Comparison of ENCODE assay signal across 21 cellular contexts in genomic region chr9:68898781-68899439, GRCh38.
DNase-seq lines count a peak whose midpoint lies in the region; ATAC-seq and TF ChIP-seq lines count a peak whose summit lies in the region.
"Had no signal": no experiment of that assay in that cellular context is flagged by ENCODE, and none has a peak within 500 bp of the region (broad histone marks: within the 10 kb centered on the region; RNA-seq: fewer than 3 reads in every experiment).

No MANE protein-coding gene starts in this region.

- DNase-seq in CD4-positive, alpha-beta memory T cell: no peak
- DNase-seq in NCI-H69 (lab: John Stamatoyannopoulos, UW) (peak; percentile 10), memory B cell (ENCODE audit: low spot score in 2 of 2) (no peak), SK-N-SH (no peak), gastrocnemius medialis (no peak)
- DNase-seq in activated CD8-positive, alpha-beta T cell treated with anti-CD3 and anti-CD28 coated beads for 36 hours: no peak
- no peak for DNase-seq in activated T-cell treated with anti-CD3 and anti-CD28 coated beads, Interleukin-2, amount 50 U/mL, for 72 hours
- DNase-seq: activated naive CD8-positive, alpha-beta T cell treated with anti-CD3 and anti-CD28 coated beads for 36 hours; central memory CD4-positive, alpha-beta T cell; DMS153; GOT3; kidney; NCI-H446; spleen; stimulated activated CD4-positive, alpha-beta T cell treated with anti-CD3 and anti-CD28 coated beads, Interleukin-2, amount 100 ng/mL, for 48 hours; stimulated activated naive CD4-positive, alpha-beta T cell treated with Interleukin-2 at 50 U/mL for 16 hours had no signal

- H3K4me1 ChIP-seq in BLaER1: peaks cover 54% of the 10 kb centered on the region
- peaks cover 33% of the 10 kb centered on the region for H3K4me1 ChIP-seq in CD4-positive, alpha-beta memory T cell (ENCODE audit: insufficient read depth, low read length)
- no peaks in the 10 kb centered on the region for H3K4me1 ChIP-seq in SK-N-SH (ENCODE audit: control insufficient read depth in 1 of 2, insufficient read depth in 2 of 2, low read depth in 1 of 2, low read length in 1 of 2)
- peaks cover 0 to 2% of the 10 kb centered on the region in 2 donors for H3K4me1 ChIP-seq in gastrocnemius medialis

- no peak for ATAC-seq in memory B cell (ENCODE audit: low read depth)
- no peak for ATAC-seq in gastrocnemius medialis
- ATAC-seq in activated CD8-positive, alpha-beta T cell treated with anti-CD3 and anti-CD28 coated beads for 36 hours: no peak
- ATAC-seq in activated T-cell treated with anti-CD3 and anti-CD28 coated beads, Interleukin-2, amount 50 U/mL, for 72 hours (replicated peaks in 1 of 2): no peak

- CTCF ChIA-PET in CD4-positive, alpha-beta memory T cell (lab: Charles Lee; ENCODE audit: partially characterized antibody): no interaction called here
- CTCF ChIA-PET in SK-N-SH (lab: Yijun Ruan, JAX): no interaction called here
- CTCF ChIA-PET in activated CD8-positive, alpha-beta T cell treated with anti-CD3 and anti-CD28 coated beads for 36 hours (lab: Charles Lee): no interaction called here

- no peak for TF ChIP-seq EP300 in SK-N-SH (IDR thresholded peaks at IDR 0.05; ENCODE audit: borderline replicate concordance in 1 of 2, low read depth in 1 of 2, low read length in 1 of 2)

- intact Hi-C loops in CD4-positive, alpha-beta memory T cell (cut with micrococcal nuclease): loop anchor here (5.0 kb wide), 1 partner anchor 117 kb away; a partner anchor contains a TSS
- intact Hi-C loops in gastrocnemius medialis (cut with DNase I; ENCODE audit: low total_unique reads): no loop called here
- intact Hi-C loops in activated CD8-positive, alpha-beta T cell treated with anti-CD3 and anti-CD28 coated beads for 36 hours (cut with micrococcal nuclease): no loop called here

- no peaks in the 10 kb centered on the region for H4K20me1 ChIP-seq in BLaER1
- no peaks in the 10 kb centered on the region for H4K20me1 ChIP-seq in SK-N-SH (ENCODE audit: insufficient read depth)

- no peaks in the 10 kb centered on the region for H3K79me2 ChIP-seq in SK-N-SH (ENCODE audit: insufficient read depth)

- no peaks in the 10 kb centered on the region for H3K27me3 ChIP-seq in BLaER1
- no peaks in the 10 kb centered on the region for H3K27me3 ChIP-seq in CD4-positive, alpha-beta memory T cell (ENCODE audit: insufficient read depth, low read length)
- H3K27me3 ChIP-seq in SK-N-SH (ENCODE audit: insufficient read depth): 0 out of 2 replicates have a peak, but pooled peaks cover 5% of the 10 kb centered on the region
- no peaks in the 10 kb centered on the region for H3K27me3 ChIP-seq in gastrocnemius medialis
- H3K27me3 ChIP-seq: dorsolateral prefrontal cortex, spleen, tibial nerve had no signal

- no peaks in the 10 kb centered on the region for H3K9me3 Mint-ChIP-seq in CD4-positive, alpha-beta memory T cell
- no peaks in the 10 kb centered on the region for H3K9me3 Mint-ChIP-seq in memory B cell
- no peaks in the 10 kb centered on the region for H3K9me3 Mint-ChIP-seq in activated CD8-positive, alpha-beta T cell treated with anti-CD3 and anti-CD28 coated beads for 36 hours
- H3K9me3 Mint-ChIP-seq in activated T-cell treated with anti-CD3 and anti-CD28 coated beads, Interleukin-2, amount 50 U/mL, for 72 hours: no peaks in the 10 kb centered on the region
- H3K9me3 Mint-ChIP-seq: activated naive CD8-positive, alpha-beta T cell treated with anti-CD3 and anti-CD28 coated beads for 36 hours; T-helper 2 cell treated with Interferon-gamma antibody and Interleukin-4, amounts not matched to agents 5 μg/mL and 100 μg/mL, for 36 hours had no signal

- H3K4me1 Mint-ChIP-seq in CD4-positive, alpha-beta memory T cell: peaks cover 25 to 40% (median 33%) of the 10 kb centered on the region in 4 donors
- H3K4me1 Mint-ChIP-seq in memory B cell: peaks cover 43% of the 10 kb centered on the region
- peaks cover 26% of the 10 kb centered on the region for H3K4me1 Mint-ChIP-seq in activated CD8-positive, alpha-beta T cell treated with anti-CD3 and anti-CD28 coated beads for 36 hours (ENCODE audit: low read depth)
- H3K4me1 Mint-ChIP-seq in activated T-cell treated with anti-CD3 and anti-CD28 coated beads, Interleukin-2, amount 50 U/mL, for 72 hours (ENCODE audit: low read depth): peaks cover 52% of the 10 kb centered on the region

- TF ChIP-seq CTCF in SK-N-SH (IDR thresholded peaks at IDR 0.05) (no peak), gastrocnemius medialis (IDR thresholded peaks at IDR 0.05 in 4 of 5, conservative IDR thresholded peaks at IDR 0.05 in 1 of 5) (no peak)
- no peak for TF ChIP-seq CTCF in activated CD8-positive, alpha-beta T cell treated with anti-CD3 and anti-CD28 coated beads for 36 hours (IDR thresholded peaks at IDR 0.05)

- H3K36me3 ChIP-seq in BLaER1 (no peaks in the 10 kb centered on the region), SK-N-SH (replicated peaks in 1 of 2; ENCODE audit: control insufficient read depth in 1 of 2, insufficient read depth in 2 of 2, low read length in 1 of 2) (no peaks in the 10 kb centered on the region), gastrocnemius medialis (no peaks in the 10 kb centered on the region)
- H3K36me3 ChIP-seq in CD4-positive, alpha-beta memory T cell (ENCODE audit: insufficient read depth, low read length): no peaks in the 10 kb centered on the region
- H3K36me3 ChIP-seq: tibial nerve had no signal

- POLR2A ChIA-PET in CD4-positive, alpha-beta memory T cell (lab: Charles Lee; ENCODE audit: partially characterized antibody): no interaction called here
- POLR2A ChIA-PET in SK-N-SH (lab: Yijun Ruan, JAX): no interaction called here
- POLR2A ChIA-PET in activated CD8-positive, alpha-beta T cell treated with anti-CD3 and anti-CD28 coated beads for 36 hours (lab: Charles Lee): no interaction called here

- H3K27ac ChIP-seq in BLaER1 (no peak overlapping the region), SK-N-SH (ENCODE audit: low read depth in 2 of 2, low read length in 1 of 2) (no peak overlapping the region), gastrocnemius medialis (no peak overlapping the region)
- H3K27ac ChIP-seq in CD4-positive, alpha-beta memory T cell (ENCODE audit: low read depth, low read length): no peak overlapping the region
- H3K27ac ChIP-seq: SK-N-MC, spleen, tibial nerve had no signal

- no peak overlapping the region for H2AFZ ChIP-seq in SK-N-SH (ENCODE audit: low read depth)

- peak overlapping the region in 1 of 8 donors; percentile 26 for H3K4me3 Mint-ChIP-seq in CD4-positive, alpha-beta memory T cell
- peak overlapping the region; percentile 4 for H3K4me3 Mint-ChIP-seq in memory B cell
- no peak overlapping the region for H3K4me3 Mint-ChIP-seq in activated CD8-positive, alpha-beta T cell treated with anti-CD3 and anti-CD28 coated beads for 36 hours
- no peak overlapping the region for H3K4me3 Mint-ChIP-seq in activated T-cell treated with anti-CD3 and anti-CD28 coated beads, Interleukin-2, amount 50 U/mL, for 72 hours
- H3K4me3 Mint-ChIP-seq: activated naive CD8-positive, alpha-beta T cell treated with anti-CD3 and anti-CD28 coated beads for 36 hours; T-helper 2 cell treated with Interferon-gamma antibody and Interleukin-4, amounts not matched to agents 5 μg/mL and 100 μg/mL, for 36 hours had no signal

- in situ Hi-C loops in gastrocnemius medialis (cut with MboI; ENCODE audit: low sequenced_read_pairs in 4 of 4): no loop called here

- no peak overlapping the region for H3K9ac ChIP-seq in BLaER1
- H3K9ac ChIP-seq in SK-N-SH: no peak overlapping the region

- peak overlapping the region in 5 of 7 donors; percentile 1 to 74 (median 13) for H3K27ac Mint-ChIP-seq in CD4-positive, alpha-beta memory T cell
- peak overlapping the region; percentile 2 for H3K27ac Mint-ChIP-seq in memory B cell
- no peak overlapping the region for H3K27ac Mint-ChIP-seq in activated CD8-positive, alpha-beta T cell treated with anti-CD3 and anti-CD28 coated beads for 36 hours
- no peak overlapping the region for H3K27ac Mint-ChIP-seq in activated T-cell treated with anti-CD3 and anti-CD28 coated beads, Interleukin-2, amount 50 U/mL, for 72 hours
- H3K27ac Mint-ChIP-seq: activated naive CD8-positive, alpha-beta T cell treated with anti-CD3 and anti-CD28 coated beads for 36 hours; T-helper 2 cell treated with Interferon-gamma antibody and Interleukin-4, amounts not matched to agents 5 μg/mL and 100 μg/mL, for 36 hours had no signal

- H3K9me3 ChIP-seq in BLaER1: no peaks in the 10 kb centered on the region
- H3K9me3 ChIP-seq in CD4-positive, alpha-beta memory T cell (ENCODE audit: control insufficient read depth in 1 of 2, low read length in 2 of 2): no peaks in the 10 kb centered on the region
- no peaks in the 10 kb centered on the region for H3K9me3 ChIP-seq in SK-N-SH
- no peaks in the 10 kb centered on the region for H3K9me3 ChIP-seq in gastrocnemius medialis
- H3K9me3 ChIP-seq: spleen, tibial nerve had no signal

- H3F3A ChIP-seq in SK-N-SH (replicated peaks; ENCODE audit: insufficient read depth): no peaks in the 10 kb centered on the region

- H3K4me2 ChIP-seq in BLaER1 (peak overlapping the region; percentile 25; the same call in 1 of the 2 replicates), SK-N-SH (no peak overlapping the region)

- peaks cover 2% of the 10 kb centered on the region in 2 donors for H3K27me3 Mint-ChIP-seq in CD4-positive, alpha-beta memory T cell
- no peaks in the 10 kb centered on the region for H3K27me3 Mint-ChIP-seq in memory B cell
- no peaks in the 10 kb centered on the region for H3K27me3 Mint-ChIP-seq in activated CD8-positive, alpha-beta T cell treated with anti-CD3 and anti-CD28 coated beads for 36 hours
- H3K27me3 Mint-ChIP-seq in activated T-cell treated with anti-CD3 and anti-CD28 coated beads, Interleukin-2, amount 50 U/mL, for 72 hours (ENCODE audit: low read depth): no peaks in the 10 kb centered on the region
- H3K27me3 Mint-ChIP-seq: activated naive CD8-positive, alpha-beta T cell treated with anti-CD3 and anti-CD28 coated beads for 36 hours had no signal

- H3K36me3 Mint-ChIP-seq in CD4-positive, alpha-beta memory T cell: no peaks in the 10 kb centered on the region
- H3K36me3 Mint-ChIP-seq in memory B cell: peaks cover 19% of the 10 kb centered on the region
- H3K36me3 Mint-ChIP-seq in activated CD8-positive, alpha-beta T cell treated with anti-CD3 and anti-CD28 coated beads for 36 hours (ENCODE audit: low read depth): no peaks in the 10 kb centered on the region
- H3K36me3 Mint-ChIP-seq in activated T-cell treated with anti-CD3 and anti-CD28 coated beads, Interleukin-2, amount 50 U/mL, for 72 hours (ENCODE audit: insufficient read depth in 2 of 2): no peaks in the 10 kb centered on the region
- H3K36me3 Mint-ChIP-seq: activated naive CD8-positive, alpha-beta T cell treated with anti-CD3 and anti-CD28 coated beads for 36 hours had no signal

- TF ChIP-seq POLR2A in gastrocnemius medialis (IDR thresholded peaks at IDR 0.05): no peak

- no peak for TF ChIP-seq RAD21 in SK-N-SH (IDR thresholded peaks at IDR 0.05; ENCODE audit: low read length)

- H3K4me3 ChIP-seq in BLaER1 (no peak overlapping the region), SK-N-SH (ENCODE audit: low read depth in 2 of 2, low read length in 1 of 2) (no peak overlapping the region), gastrocnemius medialis (no peak overlapping the region)
- no peak overlapping the region for H3K4me3 ChIP-seq in CD4-positive, alpha-beta memory T cell (ENCODE audit: low read length in 2 of 2)
- H3K4me3 ChIP-seq: dorsolateral prefrontal cortex, SK-N-MC, spleen, tibial nerve had no signal

- no peaks in the 10 kb centered on the region for H3K9me2 ChIP-seq in SK-N-SH

- WGBS in SK-N-SH (ENCODE audit: low lambda C conversion rate): 2% methylated on average over 6 of the region's 6 CpGs

Comparison
In these comparisons a context has a peak if more than half of its experiments do, and no peak if none do; other contexts are left out.
1. H3K27ac Mint-ChIP-seq: peak in CD4-positive, alpha-beta memory T cell (5 of 7) and memory B cell (single experiment); none in activated CD8-positive, alpha-beta T cell treated with anti-CD3 and anti-CD28 coated beads for 36 hours (single experiment) and activated T-cell treated with anti-CD3 and anti-CD28 coated beads, Interleukin-2, amount 50 U/mL, for 72 hours (single experiment).